ENCODE assay signal across 27 cellular contexts in genomic region chr4:73985528-73985852, GRCh38. TPM values are rescaled to one million over a fixed set of nuclear protein-coding genes. Genes with fewer than 3 reads are reported as not detected.
"Had no signal": no experiment of that assay in that cellular context is flagged by ENCODE, and none has a peak within 500 bp of the region (broad histone marks: within the 10 kb centered on the region; RNA-seq: fewer than 3 reads in every experiment).

No MANE protein-coding gene starts in this region.

- H3K36me3 Mint-ChIP-seq: activated naive CD4-positive, alpha-beta T cell treated with anti-CD3 and anti-CD28 coated beads, Interleukin-2, amount 50 U/mL, for 72 hours; brain had no signal

- H3K36me3 ChIP-seq: neutrophil, pancreas, right atrium auricular region, spleen, vagina, WERI-Rb-1 had no signal

- H3K4me3 Mint-ChIP-seq: activated CD8-positive, alpha-beta T cell treated with anti-CD3 and anti-CD28 coated beads, Interleukin-2, amount 10 ng/mL, durations not matched to agents 7 days and 5 days; brain; nephron had no signal

- DNase-seq: activated CD4-positive, alpha-beta T cell treated with anti-CD3 and anti-CD28 coated beads for 1 hour; activated CD4-positive, alpha-beta T cell treated with anti-CD3 and anti-CD28 coated beads, Interleukin-2, amount 50 U/mL, for 1 hour; activated CD8-positive, alpha-beta T cell treated with anti-CD3 and anti-CD28 coated beads, Interleukin-2, amount 10 ng/mL, durations not matched to agents 7 days and 5 days; activated T-cell treated with anti-CD3 and anti-CD28 coated beads, Interleukin-2, amount 50 U/mL, for 1 hour; aorta; caudate nucleus; dermis blood vessel endothelial cell; effector CD8-positive, alpha-beta T cell; foreskin melanocyte; mesenchymal stem cell; pancreas; psoas muscle; spleen; stimulated activated CD4-positive, alpha-beta T cell treated with anti-CD3 and anti-CD28 coated beads, Interleukin-4, amount 100 ng/mL, for 1 hour; stimulated activated naive CD4-positive, alpha-beta T cell; testis; trophoblast cell; WERI-Rb-1 had no signal

- H3K27ac ChIP-seq: neutrophil, pancreas, psoas muscle, right atrium auricular region, spleen, testis, vagina, WERI-Rb-1 had no signal

- H3K4me1 ChIP-seq: pancreas, psoas muscle, testis, vagina had no signal

- H3K9me3 ChIP-seq: neutrophil, pancreas, psoas muscle, right atrium auricular region, spleen, testis, vagina had no signal

- ATAC-seq: activated CD8-positive, alpha-beta T cell treated with anti-CD3 and anti-CD28 coated beads, Interleukin-2, amount 10 ng/mL, durations not matched to agents 7 days and 5 days; activated naive CD4-positive, alpha-beta T cell treated with anti-CD3 and anti-CD28 coated beads, Interleukin-2, amount 50 U/mL, for 72 hours; esophagus mucosa; pancreas; psoas muscle had no signal

- H3K4me3 ChIP-seq: pancreas, psoas muscle, right atrium auricular region, spleen, testis, vagina had no signal

- H3K27ac Mint-ChIP-seq: activated CD8-positive, alpha-beta T cell treated with anti-CD3 and anti-CD28 coated beads, Interleukin-2, amount 10 ng/mL, durations not matched to agents 7 days and 5 days; activated naive CD4-positive, alpha-beta T cell treated with anti-CD3 and anti-CD28 coated beads, Interleukin-2, amount 50 U/mL, for 72 hours; brain; nephron had no signal

- H3K4me1 Mint-ChIP-seq: brain, nephron had no signal

- H3K9me3 Mint-ChIP-seq: activated naive CD4-positive, alpha-beta T cell treated with anti-CD3 and anti-CD28 coated beads, Interleukin-2, amount 50 U/mL, for 72 hours; brain; nephron had no signal

- H3K27me3 ChIP-seq: pancreas, right atrium auricular region, testis, vagina had no signal

- FAIRE-seq: pancreas, TTC549 had no signal

RNA-seq across cellular contexts. Expression of gene PPBP, which starts 2.5 kb away (rescaled TPM):
- total RNA-seq: activated CD8-positive, alpha-beta T cell treated with anti-CD3 and anti-CD28 coated beads, Interleukin-2, amount 10 ng/mL, durations not matched to agents 7 days and 5 days; activated naive CD4-positive, alpha-beta T cell treated with anti-CD3 and anti-CD28 coated beads, Interleukin-2, amount 50 U/mL, for 72 hours; dermis blood vessel endothelial cell; myocyte; testis; vagina had no signal
- polyA plus RNA-seq: aorta, pancreas, psoas muscle had no signal

RNA-seq across cellular contexts. Expression of gene PF4, which starts 3.7 kb away (rescaled TPM):
- total RNA-seq: activated CD8-positive, alpha-beta T cell treated with anti-CD3 and anti-CD28 coated beads, Interleukin-2, amount 10 ng/mL, durations not matched to agents 7 days and 5 days; activated naive CD4-positive, alpha-beta T cell treated with anti-CD3 and anti-CD28 coated beads, Interleukin-2, amount 50 U/mL, for 72 hours; dermis blood vessel endothelial cell; esophagus mucosa; myocyte; pancreas; testis had no signal
- polyA plus RNA-seq: aorta had no signal

RNA-seq across cellular contexts. Expression of gene CXCL5, which starts 13.0 kb away (rescaled TPM):
- total RNA-seq: activated CD8-positive, alpha-beta T cell treated with anti-CD3 and anti-CD28 coated beads, Interleukin-2, amount 10 ng/mL, durations not matched to agents 7 days and 5 days; activated naive CD4-positive, alpha-beta T cell treated with anti-CD3 and anti-CD28 coated beads, Interleukin-2, amount 50 U/mL, for 72 hours; myocyte; right atrium auricular region; vagina had no signal

RNA-seq across cellular contexts. Expression of gene CXCL3, which starts 53.0 kb away (rescaled TPM):
- total RNA-seq: activated CD8-positive, alpha-beta T cell treated with anti-CD3 and anti-CD28 coated beads, Interleukin-2, amount 10 ng/mL, durations not matched to agents 7 days and 5 days; activated naive CD4-positive, alpha-beta T cell treated with anti-CD3 and anti-CD28 coated beads, Interleukin-2, amount 50 U/mL, for 72 hours; vagina had no signal
